ENCODE assay signal across 25 cellular contexts in the genomic region with DNA sequence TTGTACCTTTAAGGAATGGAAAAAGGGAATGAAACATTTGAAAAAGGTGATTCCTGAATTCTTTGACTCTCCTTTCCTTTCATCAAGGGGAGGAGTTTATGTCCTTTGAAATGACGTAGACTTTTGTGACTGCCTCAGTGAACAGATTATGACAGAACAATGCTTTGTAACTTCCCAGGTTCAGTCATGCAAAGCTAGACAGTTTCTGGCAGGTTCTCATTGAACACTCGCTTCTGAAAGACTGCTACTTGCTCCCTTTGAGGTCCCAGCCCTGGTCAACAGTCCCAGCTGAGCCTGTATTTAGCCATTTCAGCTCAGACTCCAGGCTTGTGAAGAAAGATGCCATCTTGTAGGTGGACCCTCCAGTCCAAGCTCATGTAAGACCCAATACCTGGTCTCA.
A peak's percentile ranks its signal among the peaks of the same experiment; 100 is the strongest.
DNase-seq lines count a peak whose midpoint lies in the region; ATAC-seq, FAIRE-seq and TF ChIP-seq lines count a peak whose summit lies in the region.
"Had no signal": no experiment of that assay in that cellular context is flagged by ENCODE, and none has a peak within 500 bp of the region (broad histone marks: within the 10 kb centered on the region; RNA-seq: fewer than 3 reads in every experiment).

No MANE protein-coding gene starts in this region.

- no peak overlapping the region for H3K9ac ChIP-seq in DND-41 (ENCODE audit: low read depth, low read length)
- no peak overlapping the region for H3K9ac ChIP-seq in neural progenitor cell
- H3K9ac ChIP-seq: BLaER1 treated with 17β-estradiol and CSF1 and Interleukin-3, amounts not matched to agents 10 nM and 100 nM had no signal

- H3K4me3 Mint-ChIP-seq in neural progenitor cell = no peak overlapping the region
- H3K4me3 Mint-ChIP-seq in activated CD4-positive, alpha-beta memory T cell treated with anti-CD3 and anti-CD28 coated beads, Interleukin-2, amount 10 ng/mL, durations not matched to agents 7 days and 5 days = no peak overlapping the region
- H3K4me3 Mint-ChIP-seq: CD14-positive monocyte; CD4-positive, alpha-beta T cell; CD8-positive, alpha-beta memory T cell; GM23338; H9 had no signal

- peaks cover 2% of the 10 kb centered on the region for H3K9me3 Mint-ChIP-seq in neural progenitor cell
- H3K9me3 Mint-ChIP-seq in activated CD4-positive, alpha-beta memory T cell treated with anti-CD3 and anti-CD28 coated beads, Interleukin-2, amount 10 ng/mL, durations not matched to agents 7 days and 5 days = peaks cover 3% of the 10 kb centered on the region
- H3K9me3 Mint-ChIP-seq: CD4-positive, alpha-beta T cell; CD8-positive, alpha-beta memory T cell had no signal

- H3K27ac Mint-ChIP-seq in neural progenitor cell = no peak overlapping the region
- no peak overlapping the region for H3K27ac Mint-ChIP-seq in activated CD4-positive, alpha-beta memory T cell treated with anti-CD3 and anti-CD28 coated beads, Interleukin-2, amount 10 ng/mL, durations not matched to agents 7 days and 5 days
- H3K27ac Mint-ChIP-seq: CD4-positive, alpha-beta T cell; CD8-positive, alpha-beta memory T cell; GM23338; H9 had no signal

- H3K27ac ChIP-seq in DND-41 (ENCODE audit: low read length) = peak overlapping the region; percentile 25; the same call in 1 of the 2 replicates
- peak overlapping the region; percentile 53 for H3K27ac ChIP-seq in neural progenitor cell
- H3K27ac ChIP-seq: A549; BLaER1 treated with 17β-estradiol and CSF1 and Interleukin-3, amounts not matched to agents 10 nM and 100 nM had no signal

- H4K20me1 ChIP-seq in DND-41 (ENCODE audit: insufficient read depth, low read length) = no peaks in the 10 kb centered on the region
- H4K20me1 ChIP-seq in neural progenitor cell (ENCODE audit: low read depth) = no peaks in the 10 kb centered on the region
- H4K20me1 ChIP-seq: BLaER1 treated with 17β-estradiol and CSF1 and Interleukin-3, amounts not matched to agents 10 nM and 100 nM had no signal

- peaks cover 9% of the 10 kb centered on the region for H3F3A ChIP-seq in neural progenitor cell (ENCODE audit: low read depth)

- TF ChIP-seq CTCF in DND-41 (IDR thresholded peaks at IDR 0.05; ENCODE audit: borderline replicate concordance, extremely low read depth, low read length, poor library complexity, severe bottlenecking) (no peak), bronchial epithelial cell (IDR thresholded peaks at IDR 0.05; ENCODE audit: insufficient read depth, low read length, severe bottlenecking) (no peak), neural progenitor cell (IDR thresholded peaks at IDR 0.05) (no peak)

- H3K4me1 ChIP-seq in DND-41 (ENCODE audit: insufficient read depth, low read length) (no peaks in the 10 kb centered on the region), neural progenitor cell (peaks cover 11% of the 10 kb centered on the region)
- H3K4me1 ChIP-seq: A549, BE2C had no signal

- peaks cover 5% of the 10 kb centered on the region for H3K4me1 Mint-ChIP-seq in neural progenitor cell
- no peaks in the 10 kb centered on the region for H3K4me1 Mint-ChIP-seq in activated CD4-positive, alpha-beta memory T cell treated with anti-CD3 and anti-CD28 coated beads, Interleukin-2, amount 10 ng/mL, durations not matched to agents 7 days and 5 days
- H3K4me1 Mint-ChIP-seq: CD14-positive monocyte; CD8-positive, alpha-beta memory T cell; GM23338; H9 had no signal

- H3K27me3 ChIP-seq in DND-41 (ENCODE audit: insufficient read depth, low read length, poor library complexity) = no peaks in the 10 kb centered on the region
- peaks cover 2% of the 10 kb centered on the region for H3K27me3 ChIP-seq in bronchial epithelial cell (ENCODE audit: control insufficient read depth, insufficient read depth, low read length)
- H3K27me3 ChIP-seq in neural progenitor cell = no peaks in the 10 kb centered on the region
- H3K27me3 ChIP-seq: BE2C; BLaER1 treated with 17β-estradiol and CSF1 and Interleukin-3, amounts not matched to agents 10 nM and 100 nM had no signal

- H3K36me3 ChIP-seq in DND-41 (ENCODE audit: insufficient read depth, low read length) (no peaks in the 10 kb centered on the region), bronchial epithelial cell (ENCODE audit: control insufficient read depth, insufficient read depth, low read length) (no peaks in the 10 kb centered on the region), neural progenitor cell (no peaks in the 10 kb centered on the region)
- H3K36me3 ChIP-seq: BE2C; BLaER1 treated with 17β-estradiol and CSF1 and Interleukin-3, amounts not matched to agents 10 nM and 100 nM had no signal

- DNase-seq in DND-41 = no peak
- DNase-seq in bronchial epithelial cell (ENCODE audit: low read depth) = no peak
- DNase-seq in neural progenitor cell (ENCODE audit: low spot score) = peak; percentile 59
- DNase-seq in retina = peak; percentile 65
- DNase-seq in foreskin melanocyte = no peak
- no peak for DNase-seq in activated CD4-positive, alpha-beta memory T cell treated with anti-CD3 and anti-CD28 coated beads, Interleukin-2, amount 10 ng/mL, durations not matched to agents 7 days and 5 days
- DNase-seq: 8988T; ACHN; AML-193; BE2C; CD4-positive, alpha-beta T cell; CD8-positive, alpha-beta memory T cell; DMS 273 treated with DMSO at 0.1 percent for 48 hours; DMS79; GF-D8; H9 had no signal

- peak; percentile 88 for FAIRE-seq in bronchial epithelial cell (lab: Jason Lieb, UNC)
- FAIRE-seq: A549, D721Med, GM12891, GM18507 had no signal

- H3K36me3 Mint-ChIP-seq in neural progenitor cell = no peaks in the 10 kb centered on the region
- H3K36me3 Mint-ChIP-seq in activated CD4-positive, alpha-beta memory T cell treated with anti-CD3 and anti-CD28 coated beads, Interleukin-2, amount 10 ng/mL, durations not matched to agents 7 days and 5 days (ENCODE audit: low read depth) = no peaks in the 10 kb centered on the region
- H3K36me3 Mint-ChIP-seq: CD14-positive monocyte had no signal

- ATAC-seq in DND-41 (ENCODE audit: insufficient read depth, low read depth) = no peak
- no peak for ATAC-seq in HG03097 (IDR thresholded peaks at IDR 0.05; ENCODE audit: low FRiP score, unreplicated experiment)
- ATAC-seq: A549, GM23338, HCT116 had no signal

- CTCF ChIA-PET in activated CD4-positive, alpha-beta memory T cell treated with anti-CD3 and anti-CD28 coated beads, Interleukin-2, amount 10 ng/mL, durations not matched to agents 7 days and 5 days (lab: Charles Lee) = no interaction called here

- H2AFZ ChIP-seq in DND-41 (ENCODE audit: low read depth, low read length) (peak overlapping the region; percentile 22; the same call in 1 of the 2 replicates), neural progenitor cell (replicated peaks) (no peak overlapping the region)
- H2AFZ ChIP-seq: GM23338 had no signal

- H3K4me3 ChIP-seq in DND-41 (ENCODE audit: low read depth in 1 of 2, low read length in 2 of 2) (no peak overlapping the region), bronchial epithelial cell (ENCODE audit: low read depth, low read length) (no peak overlapping the region), neural progenitor cell (no peak overlapping the region)
- H3K4me3 ChIP-seq: A549; BLaER1 treated with 17β-estradiol and CSF1 and Interleukin-3, amounts not matched to agents 10 nM and 100 nM; GM23338 had no signal

- POLR2A ChIA-PET in activated CD4-positive, alpha-beta memory T cell treated with anti-CD3 and anti-CD28 coated beads, Interleukin-2, amount 10 ng/mL, durations not matched to agents 7 days and 5 days (lab: Charles Lee) = no interaction called here

- no peak overlapping the region for H3K4me2 ChIP-seq in DND-41 (ENCODE audit: insufficient read depth, low read length)
- H3K4me2 ChIP-seq in neural progenitor cell = peak overlapping the region; percentile 18
- H3K4me2 ChIP-seq: A549, GM23338 had no signal

- no peaks in the 10 kb centered on the region for H3K79me2 ChIP-seq in DND-41 (ENCODE audit: insufficient read depth, low read length)
- no peaks in the 10 kb centered on the region for H3K79me2 ChIP-seq in neural progenitor cell (ENCODE audit: low read depth)

- H3K9me3 ChIP-seq in DND-41 (ENCODE audit: insufficient read depth, low read length, severe bottlenecking) = no peaks in the 10 kb centered on the region
- no peaks in the 10 kb centered on the region for H3K9me3 ChIP-seq in neural progenitor cell (ENCODE audit: low read depth)
- H3K9me3 ChIP-seq: A549, BE2C had no signal

- H3K27me3 Mint-ChIP-seq in neural progenitor cell (ENCODE audit: insufficient read depth, low read depth) = no peaks in the 10 kb centered on the region
- H3K27me3 Mint-ChIP-seq in activated CD4-positive, alpha-beta memory T cell treated with anti-CD3 and anti-CD28 coated beads, Interleukin-2, amount 10 ng/mL, durations not matched to agents 7 days and 5 days = peaks cover 4% of the 10 kb centered on the region
- H3K27me3 Mint-ChIP-seq: CD4-positive, alpha-beta T cell had no signal

Comparison
In these comparisons a context has a peak if more than half of its experiments do, and no peak if none do; other contexts are left out.
1. DNase-seq: peak in neural progenitor cell (single experiment) and retina (single experiment); none in DND-41 (single experiment), bronchial epithelial cell (single experiment), foreskin melanocyte (single experiment) and activated CD4-positive, alpha-beta memory T cell treated with anti-CD3 and anti-CD28 coated beads, Interleukin-2, amount 10 ng/mL, durations not matched to agents 7 days and 5 days (single experiment).